Comparison of ENCODE assay signal across 17 cellular contexts in the genomic region with DNA sequence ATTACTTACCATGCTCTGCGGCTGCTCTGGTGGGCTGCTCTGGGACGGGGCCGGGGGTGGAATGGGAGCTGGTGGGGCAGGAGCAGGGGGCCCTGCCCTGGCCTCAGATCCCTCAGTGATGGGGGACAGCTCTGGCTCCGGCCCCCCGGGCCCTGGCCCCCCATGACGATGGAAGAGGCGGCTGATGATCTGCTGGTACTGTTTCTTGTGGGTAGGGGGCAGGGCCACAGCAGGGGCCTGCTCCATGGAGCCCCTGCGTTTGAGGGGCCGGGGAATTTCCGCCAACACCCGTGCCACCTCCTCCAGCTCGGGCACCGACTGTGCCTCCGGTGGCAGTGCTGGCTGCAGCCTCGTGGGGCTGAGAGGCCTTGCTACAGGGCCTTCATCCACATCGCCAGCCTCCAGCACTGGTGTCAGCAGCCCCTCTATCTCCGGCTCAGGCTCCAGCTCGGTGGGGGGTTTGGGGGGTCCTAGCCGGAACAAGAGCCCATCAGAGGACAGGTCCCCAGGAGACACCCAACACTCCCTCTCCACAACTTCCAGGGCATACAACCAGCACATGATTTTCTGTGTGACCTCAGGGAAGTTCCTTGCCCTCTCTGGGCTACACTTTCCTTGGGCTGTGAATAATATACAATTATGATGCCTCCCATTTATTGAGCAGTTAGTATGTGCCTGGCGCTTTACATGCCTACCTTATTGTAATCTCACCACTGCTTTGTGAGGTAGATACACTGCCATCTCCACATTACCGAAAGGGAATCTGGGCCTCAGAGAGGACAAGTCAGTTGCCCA. TPM values are rescaled to one million over a fixed set of nuclear protein-coding genes. Genes with fewer than 3 reads are reported as not detected.
"Had no signal": no experiment of that assay in that cellular context is flagged by ENCODE, and none has a peak within 500 bp of the region (broad histone marks: within the 10 kb centered on the region; RNA-seq: fewer than 3 reads in every experiment).

No MANE protein-coding gene starts in this region.

- H3K4me1 Mint-ChIP-seq: activated naive CD4-positive, alpha-beta T cell treated with anti-CD3 and anti-CD28 coated beads, Interleukin-2, amount 50 U/mL, for 24 hours had no signal

- H3K4me3 ChIP-seq: gastroesophageal sphincter, hepatocyte, left ventricle myocardium inferior, stomach, thoracic aorta had no signal

- H3K4me1 ChIP-seq: gastroesophageal sphincter, parathyroid adenoma, stomach had no signal

- H3K36me3 Mint-ChIP-seq: activated CD8-positive, alpha-beta memory T cell treated with anti-CD3 and anti-CD28 coated beads, Interleukin-2, amount 10 ng/mL, durations not matched to agents 7 days and 5 days; activated naive CD4-positive, alpha-beta T cell treated with anti-CD3 and anti-CD28 coated beads, Interleukin-2, amount 50 U/mL, for 24 hours had no signal

- ATAC-seq: activated CD8-positive, alpha-beta memory T cell treated with anti-CD3 and anti-CD28 coated beads, Interleukin-2, amount 10 ng/mL, durations not matched to agents 7 days and 5 days; gastroesophageal sphincter had no signal

- H3K27ac Mint-ChIP-seq: activated CD8-positive, alpha-beta memory T cell treated with anti-CD3 and anti-CD28 coated beads, Interleukin-2, amount 10 ng/mL, durations not matched to agents 7 days and 5 days; activated naive CD4-positive, alpha-beta T cell treated with anti-CD3 and anti-CD28 coated beads, Interleukin-2, amount 50 U/mL, for 24 hours; activated T-cell treated with anti-CD3 and anti-CD28 coated beads, Interleukin-2, amount 50 U/mL, for 24 hours had no signal

- DNase-seq: activated CD4-positive, alpha-beta T cell treated with anti-CD3 and anti-CD28 coated beads, Interleukin-2, amount 50 U/mL, for 4 hours; activated CD8-positive, alpha-beta memory T cell treated with anti-CD3 and anti-CD28 coated beads, Interleukin-2, amount 10 ng/mL, durations not matched to agents 7 days and 5 days; activated effector memory CD4-positive, alpha-beta T cell treated with Interleukin-2 at 50 U/mL for 16 hours; activated T-cell treated with anti-CD3 and anti-CD28 coated beads, Interleukin-2, amount 50 U/mL, for 24 hours; effector memory CD4-positive, alpha-beta T cell; kidney; left ventricle myocardium inferior; retina; stimulated activated CD4-positive, alpha-beta T cell treated with anti-CD3 and anti-CD28 coated beads, Interleukin-4, amount 100 ng/mL, for 4 hours; stomach had no signal

- H3K27me3 ChIP-seq: hepatocyte had no signal

- H3K4me3 Mint-ChIP-seq: activated CD8-positive, alpha-beta memory T cell treated with anti-CD3 and anti-CD28 coated beads, Interleukin-2, amount 10 ng/mL, durations not matched to agents 7 days and 5 days; activated naive CD4-positive, alpha-beta T cell treated with anti-CD3 and anti-CD28 coated beads, Interleukin-2, amount 50 U/mL, for 24 hours; activated T-cell treated with anti-CD3 and anti-CD28 coated beads, Interleukin-2, amount 50 U/mL, for 24 hours had no signal

- H3K9me3 ChIP-seq: gastroesophageal sphincter, left ventricle myocardium inferior, stomach, thoracic aorta had no signal

- H3K27ac ChIP-seq: epithelial cell of prostate, gastroesophageal sphincter, hepatocyte, left ventricle myocardium inferior, parathyroid adenoma, stomach, thoracic aorta had no signal

- H3K9me3 Mint-ChIP-seq: activated naive CD4-positive, alpha-beta T cell treated with anti-CD3 and anti-CD28 coated beads, Interleukin-2, amount 50 U/mL, for 24 hours; activated T-cell treated with anti-CD3 and anti-CD28 coated beads, Interleukin-2, amount 50 U/mL, for 24 hours had no signal

RNA-seq across cellular contexts. Expression of a gene that starts 12.8 kb away (rescaled TPM):
- total RNA-seq: skeletal muscle tissue had no signal

RNA-seq across cellular contexts. Expression of a gene that starts 51.5 kb away (rescaled TPM):
- total RNA-seq: activated CD8-positive, alpha-beta memory T cell treated with anti-CD3 and anti-CD28 coated beads, Interleukin-2, amount 10 ng/mL, durations not matched to agents 7 days and 5 days; left ventricle myocardium inferior; thoracic aorta had no signal
